ENCODE assay signal across 15 cellular contexts in the genomic region with DNA sequence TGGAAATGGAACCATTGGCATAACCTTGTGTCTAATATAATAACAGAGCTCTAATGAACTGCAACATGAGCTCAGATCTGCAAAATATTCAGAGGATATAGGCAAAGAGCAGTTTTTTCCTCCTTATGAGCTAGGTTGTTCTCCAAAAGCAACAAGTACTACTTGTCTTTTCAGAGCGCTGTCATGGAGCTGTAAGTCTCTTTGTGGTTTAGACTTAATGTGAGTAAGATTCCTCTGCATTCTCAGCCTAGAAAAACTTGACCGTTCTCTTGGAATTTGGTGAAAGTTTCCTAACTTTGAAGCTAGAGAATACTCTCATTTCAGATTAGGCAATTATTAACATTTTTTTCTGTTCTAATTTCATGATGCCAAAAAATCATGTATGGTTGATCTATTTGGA.
A peak's percentile ranks its signal among the peaks of the same experiment; 100 is the strongest.
DNase-seq lines count a peak whose midpoint lies in the region; FAIRE-seq and TF ChIP-seq lines count a peak whose summit lies in the region.
"Had no signal": no experiment of that assay in that cellular context is flagged by ENCODE, and none has a peak within 500 bp of the region (broad histone marks: within the 10 kb centered on the region; RNA-seq: fewer than 3 reads in every experiment).

No MANE protein-coding gene starts in this region.

- H3K79me2 ChIP-seq in GM23248 (ENCODE audit: insufficient read depth) (peaks cover 84% of the 10 kb centered on the region), astrocyte (ENCODE audit: insufficient read depth, low read length) (peaks cover 34% of the 10 kb centered on the region), smooth muscle cell (ENCODE audit: low read depth) (peaks cover 37% of the 10 kb centered on the region)

- H3K4me3 ChIP-seq in GM23248 (peak overlapping the region; percentile 44), astrocyte (ENCODE audit: insufficient read depth, low read depth, low read length) (no peak overlapping the region), smooth muscle cell (no peak overlapping the region), endodermal cell (ENCODE audit: low read length) (no peak overlapping the region), stomach (no peak overlapping the region)
- H3K4me3 ChIP-seq: skin epidermis had no signal

- in situ Hi-C loops in GM23248 (cut with MboI), result no loop called here

- TF ChIP-seq EP300 in stomach (IDR thresholded peaks at IDR 0.05), result no peak

- intact Hi-C loops in stomach (cut with DNase I; ENCODE audit: low total_unique reads), result no loop called here

- H3K27ac ChIP-seq in GM23248, result peak overlapping the region; percentile 67
- H3K27ac ChIP-seq in astrocyte (ENCODE audit: low read depth, low read length), result no peak overlapping the region
- H3K27ac ChIP-seq in smooth muscle cell (ENCODE audit: low read depth), result peak overlapping the region; percentile 62
- no peak overlapping the region for H3K27ac ChIP-seq in endodermal cell (ENCODE audit: low read depth, low read length)
- H3K27ac ChIP-seq in stomach, result no peak overlapping the region
- H3K27ac ChIP-seq: WERI-Rb-1 had no signal

- H3K27me3 ChIP-seq in GM23248 (replicated peaks; ENCODE audit: insufficient read depth) (no peaks in the 10 kb centered on the region), astrocyte (ENCODE audit: insufficient read depth, low read length) (no peaks in the 10 kb centered on the region), smooth muscle cell (ENCODE audit: low read depth) (no peaks in the 10 kb centered on the region), endodermal cell (ENCODE audit: control insufficient read depth, insufficient read depth, low read length, poor library complexity, severe bottlenecking) (no peaks in the 10 kb centered on the region), stomach (no peaks in the 10 kb centered on the region)

- H3K27ac Mint-ChIP-seq in astrocyte (ENCODE audit: unreplicated experiment) (peak overlapping the region; percentile 88), endodermal cell (no peak overlapping the region)
- H3K27ac Mint-ChIP-seq: activated naive CD8-positive, alpha-beta T cell treated with anti-CD3 and anti-CD28 coated beads for 36 hours had no signal

- H3K9me3 Mint-ChIP-seq in astrocyte (ENCODE audit: unreplicated experiment), result no peaks in the 10 kb centered on the region
- H3K9me3 Mint-ChIP-seq in endodermal cell, result no peaks in the 10 kb centered on the region
- H3K9me3 Mint-ChIP-seq: activated naive CD8-positive, alpha-beta T cell treated with anti-CD3 and anti-CD28 coated beads for 36 hours had no signal

- H3K4me1 ChIP-seq in GM23248 (ENCODE audit: insufficient read depth), result peaks cover 28% of the 10 kb centered on the region
- peaks cover 15% of the 10 kb centered on the region for H3K4me1 ChIP-seq in astrocyte (ENCODE audit: insufficient read depth, low read length)
- H3K4me1 ChIP-seq in smooth muscle cell (ENCODE audit: low read depth), result peaks cover 24% of the 10 kb centered on the region
- H3K4me1 ChIP-seq in endodermal cell (ENCODE audit: control insufficient read depth, insufficient read depth, low read length), result no peaks in the 10 kb centered on the region
- H3K4me1 ChIP-seq in stomach, result peaks cover 0 to 17% (median 5%) of the 10 kb centered on the region in 4 donors

- H3K36me3 ChIP-seq in GM23248 (ENCODE audit: low read depth) (no peaks in the 10 kb centered on the region), astrocyte (ENCODE audit: insufficient read depth, low read length) (no peaks in the 10 kb centered on the region), smooth muscle cell (ENCODE audit: low read depth) (no peaks in the 10 kb centered on the region), endodermal cell (ENCODE audit: control insufficient read depth, insufficient read depth, low read length) (no peaks in the 10 kb centered on the region), stomach (no peaks in the 10 kb centered on the region)
- H3K36me3 ChIP-seq: WERI-Rb-1 had no signal

- peak; percentile 78 for FAIRE-seq in astrocyte (lab: Jason Lieb, UNC)

- H4K20me1 ChIP-seq in GM23248 (ENCODE audit: insufficient read depth) (no peaks in the 10 kb centered on the region), astrocyte (ENCODE audit: insufficient read depth, low read length) (peaks cover 18% of the 10 kb centered on the region), smooth muscle cell (ENCODE audit: low read depth) (peaks cover 23% of the 10 kb centered on the region)

- H2AFZ ChIP-seq in GM23248 (no peak overlapping the region), astrocyte (ENCODE audit: low read depth, low read length) (no peak overlapping the region), smooth muscle cell (ENCODE audit: low read depth) (no peak overlapping the region)

- no peak for TF ChIP-seq CTCF in astrocyte (IDR thresholded peaks at IDR 0.05; ENCODE audit: insufficient read depth, low read depth, low read length)
- no peak for TF ChIP-seq CTCF in smooth muscle cell (IDR thresholded peaks at IDR 0.05; ENCODE audit: borderline replicate concordance, insufficient read depth, poor library complexity, severe bottlenecking)
- TF ChIP-seq CTCF in endodermal cell (conservative IDR thresholded peaks at IDR 0.05), result no peak
- no peak for TF ChIP-seq CTCF in stomach (IDR thresholded peaks at IDR 0.05)

- H3K4me3 Mint-ChIP-seq in astrocyte (ENCODE audit: unreplicated experiment), result peak overlapping the region; percentile 31
- H3K4me3 Mint-ChIP-seq in endodermal cell, result no peak overlapping the region
- H3K4me3 Mint-ChIP-seq: activated naive CD8-positive, alpha-beta T cell treated with anti-CD3 and anti-CD28 coated beads for 36 hours had no signal

- H3K9ac ChIP-seq in GM23248, result 0 out of 2 replicates have a peak overlapping the region, but pooled peaks have one; percentile 27
- H3K9ac ChIP-seq in astrocyte (ENCODE audit: low read length), result no peak overlapping the region
- peak overlapping the region; percentile 17 for H3K9ac ChIP-seq in smooth muscle cell (ENCODE audit: low read depth)
- H3K9ac ChIP-seq in endodermal cell (ENCODE audit: extremely low read depth, low read length, poor library complexity, severe bottlenecking), result no peak overlapping the region

- H3K27me3 Mint-ChIP-seq in astrocyte (ENCODE audit: low read depth, unreplicated experiment) (no peaks in the 10 kb centered on the region), endodermal cell (ENCODE audit: insufficient read depth) (no peaks in the 10 kb centered on the region)
- H3K27me3 Mint-ChIP-seq: activated naive CD8-positive, alpha-beta T cell treated with anti-CD3 and anti-CD28 coated beads for 36 hours had no signal

- no peak for TF ChIP-seq POLR2A in stomach (IDR thresholded peaks at IDR 0.05)

- H3K4me2 ChIP-seq in GM23248 (ENCODE audit: unreplicated experiment) (peak overlapping the region; percentile 73), astrocyte (ENCODE audit: low read length) (peak overlapping the region; percentile 58), smooth muscle cell (peak overlapping the region; percentile 71)

- no peaks in the 10 kb centered on the region for H3K9me2 ChIP-seq in GM23248 (ENCODE audit: insufficient read depth)

- H3K36me3 Mint-ChIP-seq in astrocyte (ENCODE audit: low read depth, unreplicated experiment) (no peaks in the 10 kb centered on the region), endodermal cell (ENCODE audit: low read depth) (no peaks in the 10 kb centered on the region)
- H3K36me3 Mint-ChIP-seq: activated naive CD8-positive, alpha-beta T cell treated with anti-CD3 and anti-CD28 coated beads for 36 hours had no signal

- WGBS in GM23248 (ENCODE audit: low coverage in 1 of 2, low lambda C conversion rate in 2 of 2, missing lambda C conversion rate in 2 of 2), 2 experiments, result 0 to 5% methylated on average over 2 of the region's 2 CpGs
- 6% methylated on average over 2 of the region's 2 CpGs for WGBS in smooth muscle cell (ENCODE audit: low lambda C conversion rate)
- 90 to 100% methylated on average over 2 of the region's 2 CpGs for WGBS in endodermal cell (ENCODE audit: insufficient coverage in 1 of 2, insufficient read length in 1 of 2), 2 experiments
- 84 to 94% (median 88%) methylated on average over 2 of the region's 2 CpGs for WGBS in stomach, 5 donors

- H3K9me3 ChIP-seq in GM23248 (ENCODE audit: low read depth) (no peaks in the 10 kb centered on the region), astrocyte (ENCODE audit: insufficient read depth, low read depth, low read length) (no peaks in the 10 kb centered on the region), smooth muscle cell (replicated peaks; ENCODE audit: low read depth) (no peaks in the 10 kb centered on the region), endodermal cell (ENCODE audit: control insufficient read depth, low read length) (no peaks in the 10 kb centered on the region), stomach (no peaks in the 10 kb centered on the region)
- H3K9me3 ChIP-seq: Caco-2 had no signal

- peaks cover 15% of the 10 kb centered on the region for H3F3A ChIP-seq in GM23248 (ENCODE audit: insufficient read depth)
- peaks cover 10% of the 10 kb centered on the region for H3F3A ChIP-seq in smooth muscle cell (ENCODE audit: low read depth)

- peak; percentile 93 for DNase-seq in GM23248
- peak; percentile 94 for DNase-seq in astrocyte (ENCODE audit: low read depth)
- peak; percentile 43 for DNase-seq in fibroblast of the conjunctiva (ENCODE audit: low read depth)
- no peak for DNase-seq in smooth muscle cell (lab: John Stamatoyannopoulos, UW; ENCODE audit: unreplicated experiment)
- DNase-seq in NCI-H82 (lab: John Stamatoyannopoulos, UW), result no peak
- no peak for DNase-seq in iPS-NIHi11 (ENCODE audit: low spot score)
- no peak for DNase-seq in endodermal cell
- DNase-seq in stomach, result no peak
- DNase-seq: activated CD8-positive, alpha-beta memory T cell treated with anti-CD3 and anti-CD28 coated beads, Interleukin-2, amount 50 U/mL, for 4 hours; activated naive CD8-positive, alpha-beta T cell treated with anti-CD3 and anti-CD28 coated beads for 36 hours; Caco-2; left ventricle myocardium superior; NCI-H2171; WERI-Rb-1 had no signal

- peaks cover 40% of the 10 kb centered on the region for H3K4me1 Mint-ChIP-seq in astrocyte (ENCODE audit: low read depth, unreplicated experiment)
- H3K4me1 Mint-ChIP-seq in endodermal cell, result no peaks in the 10 kb centered on the region

Comparison
In these comparisons a context has a peak if more than half of its experiments do, and no peak if none do; other contexts are left out.
1. DNase-seq: peak in GM23248 (single experiment), astrocyte (single experiment) and fibroblast of the conjunctiva (single experiment); none in smooth muscle cell (single experiment), NCI-H82 (single experiment), iPS-NIHi11 (single experiment), endodermal cell (single experiment) and stomach (single experiment).
2. H3K27ac ChIP-seq: peak in GM23248 (single experiment) and smooth muscle cell (single experiment); none in astrocyte (single experiment), endodermal cell (single experiment) and stomach (0 of 5).
3. H3K9ac ChIP-seq: peak in GM23248 (single experiment) and smooth muscle cell (single experiment); none in astrocyte (single experiment) and endodermal cell (single experiment).
4. Peak in every context shown above with its lines, with median percentiles within 50 percentile points of each other: H3K4me2 ChIP-seq.